19 cellular contexts compared by ENCODE assay signal in the genomic region with DNA sequence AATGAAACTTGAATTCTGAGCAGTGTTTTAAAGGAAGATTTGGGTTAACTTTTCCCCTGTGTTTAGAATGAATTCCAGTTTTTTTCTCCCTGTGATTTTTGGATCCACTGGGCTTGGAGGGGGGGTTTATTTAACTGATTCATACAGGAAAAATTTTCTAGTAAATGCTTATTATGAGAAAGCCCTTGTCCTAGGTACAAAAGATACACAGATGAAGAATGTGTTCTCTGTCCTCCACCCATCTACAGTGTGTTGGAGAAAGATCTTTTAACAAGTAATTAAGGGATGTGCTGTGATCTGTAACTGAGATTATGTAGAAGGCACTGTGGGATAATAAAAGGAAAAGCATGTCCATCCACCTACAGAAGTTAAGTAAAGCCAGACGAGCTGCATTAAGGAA.
DNase-seq lines count a peak whose midpoint lies in the region; ATAC-seq, FAIRE-seq and TF ChIP-seq lines count a peak whose summit lies in the region.
"Had no signal": no experiment of that assay in that cellular context is flagged by ENCODE, and none has a peak within 500 bp of the region (broad histone marks: within the 10 kb centered on the region; RNA-seq: fewer than 3 reads in every experiment).

No MANE protein-coding gene starts in this region.

- H3K4me1 Mint-ChIP-seq in HFFc6 (ENCODE audit: low read depth) (peaks cover 18% of the 10 kb centered on the region), astrocyte (ENCODE audit: low read depth, unreplicated experiment) (peaks cover 10% of the 10 kb centered on the region)
- H3K4me1 Mint-ChIP-seq in CD8-positive, alpha-beta memory T cell = peaks cover 60 to 84% (median 82%) of the 10 kb centered on the region in 3 donors

- H3K4me2 ChIP-seq in astrocyte (ENCODE audit: low read length) = peak overlapping the region; percentile 40

- peak overlapping the region; percentile 20; the same call in 1 of the 2 replicates for H3K4me3 Mint-ChIP-seq in HFFc6
- no peak overlapping the region for H3K4me3 Mint-ChIP-seq in astrocyte (ENCODE audit: unreplicated experiment)
- H3K4me3 Mint-ChIP-seq in CD8-positive, alpha-beta memory T cell = no peak overlapping the region
- H3K4me3 Mint-ChIP-seq: activated CD4-positive, alpha-beta T cell treated with anti-CD3 and anti-CD28 coated beads, Interleukin-2, amount 10 ng/mL, durations not matched to agents 7 days and 5 days had no signal

- no peaks in the 10 kb centered on the region for H3K27me3 Mint-ChIP-seq in HFFc6 (ENCODE audit: insufficient read depth)
- H3K27me3 Mint-ChIP-seq in astrocyte (ENCODE audit: low read depth, unreplicated experiment) = no peaks in the 10 kb centered on the region
- H3K27me3 Mint-ChIP-seq in CD8-positive, alpha-beta memory T cell = no peaks in the 10 kb centered on the region
- H3K27me3 Mint-ChIP-seq: activated CD4-positive, alpha-beta T cell treated with anti-CD3 and anti-CD28 coated beads, Interleukin-2, amount 10 ng/mL, durations not matched to agents 7 days and 5 days had no signal

- H3K27ac Mint-ChIP-seq in HFFc6 (peak overlapping the region; percentile 12), astrocyte (ENCODE audit: unreplicated experiment) (no peak overlapping the region)
- H3K27ac Mint-ChIP-seq in CD8-positive, alpha-beta memory T cell = peak overlapping the region in 4 of 8 donors; percentile 16 to 63 (median 48)
- H3K27ac Mint-ChIP-seq: activated CD4-positive, alpha-beta T cell treated with anti-CD3 and anti-CD28 coated beads, Interleukin-2, amount 10 ng/mL, durations not matched to agents 7 days and 5 days had no signal

- CTCF ChIA-PET in CD8-positive, alpha-beta memory T cell (lab: Charles Lee) = interaction anchor here (1.3 kb wide), 1 partner anchor 103 kb away, joined by 3 read pairs; no protein-coding TSS in a partner anchor

- no peaks in the 10 kb centered on the region for H3K79me2 ChIP-seq in astrocyte (ENCODE audit: insufficient read depth, low read length)

- no peak for FAIRE-seq in astrocyte (lab: Jason Lieb, UNC)

- no peak overlapping the region for H2AFZ ChIP-seq in astrocyte (ENCODE audit: low read depth, low read length)

- no peaks in the 10 kb centered on the region for H3K36me3 ChIP-seq in astrocyte (ENCODE audit: insufficient read depth, low read length)
- H3K36me3 ChIP-seq in CD8-positive, alpha-beta memory T cell (ENCODE audit: insufficient read depth, low read length) = no peaks in the 10 kb centered on the region
- H3K36me3 ChIP-seq: esophagus muscularis mucosa, right atrium auricular region had no signal

- DNase-seq in COLO829 (ENCODE audit: low spot score) = peak; percentile 59
- no peak for DNase-seq in HFFc6
- DNase-seq in astrocyte (ENCODE audit: low read depth) = peak; percentile 18
- no peak for DNase-seq in omental fat pad (ENCODE audit: low spot score)
- DNase-seq in activated effector memory CD4-positive, alpha-beta T cell treated with anti-CD3 and anti-CD28 coated beads, Interleukin-2, amount 50 U/mL, for 16 hours = no peak
- DNase-seq in germinal center (ENCODE audit: low spot score) = no peak
- no peak for DNase-seq in CD8-positive, alpha-beta memory T cell
- DNase-seq: activated CD4-positive, alpha-beta T cell treated with anti-CD3 and anti-CD28 coated beads, Interleukin-2, amount 10 ng/mL, durations not matched to agents 7 days and 5 days; activated CD8-positive, alpha-beta memory T cell treated with anti-CD3 and anti-CD28 coated beads, Interleukin-2, amount 50 U/mL, for 4 hours; activated effector memory CD4-positive, alpha-beta T cell treated with Interleukin-2 at 50 U/mL for 16 hours; cerebellar nuclear complex; H7; NCI-H1694 treated with DMSO at 0.1 percent for 48 hours; NCI-H446; occipital lobe; stimulated activated CD4-positive, alpha-beta T cell treated with anti-CD3 and anti-CD28 coated beads, Interleukin-15, amount 100 ng/mL, for 24 hours; testis had no signal

- POLR2A ChIA-PET in CD8-positive, alpha-beta memory T cell (lab: Charles Lee) = interaction anchor here (0.7 kb wide), 1 partner anchor 354 kb away, joined by 3 read pairs; no protein-coding TSS in a partner anchor

- H3K9ac ChIP-seq in astrocyte (ENCODE audit: low read length) = no peak overlapping the region

- H3K4me3 ChIP-seq in astrocyte (ENCODE audit: insufficient read depth, low read depth, low read length) = no peak overlapping the region
- H3K4me3 ChIP-seq in CD8-positive, alpha-beta memory T cell (ENCODE audit: low read length) = no peak overlapping the region
- H3K4me3 ChIP-seq: esophagus muscularis mucosa, right atrium auricular region, testis had no signal

- ATAC-seq in omental fat pad (ENCODE audit: low FRiP score) = peak; percentile 34

- H3K27me3 ChIP-seq in astrocyte (ENCODE audit: insufficient read depth, low read length) = no peaks in the 10 kb centered on the region
- no peaks in the 10 kb centered on the region for H3K27me3 ChIP-seq in CD8-positive, alpha-beta memory T cell (ENCODE audit: insufficient read depth, low read length, poor library complexity, severe bottlenecking)
- H3K27me3 ChIP-seq: esophagus muscularis mucosa, right atrium auricular region, testis had no signal

- TF ChIP-seq CTCF in HFFc6 (IDR thresholded peaks at IDR 0.05) (no peak), astrocyte (IDR thresholded peaks at IDR 0.05; ENCODE audit: insufficient read depth, low read depth, low read length) (no peak), omental fat pad (IDR thresholded peaks at IDR 0.05) (no peak)

- H3K4me1 ChIP-seq in astrocyte (ENCODE audit: insufficient read depth, low read length) = peaks cover 10% of the 10 kb centered on the region
- H3K4me1 ChIP-seq in CD8-positive, alpha-beta memory T cell (ENCODE audit: insufficient read depth, low read length) = peaks cover 15% of the 10 kb centered on the region
- H3K4me1 ChIP-seq: testis had no signal

- no peaks in the 10 kb centered on the region for H4K20me1 ChIP-seq in astrocyte (ENCODE audit: insufficient read depth, low read length)

- no peaks in the 10 kb centered on the region for H3K9me3 ChIP-seq in astrocyte (ENCODE audit: insufficient read depth, low read depth, low read length)
- no peaks in the 10 kb centered on the region for H3K9me3 ChIP-seq in CD8-positive, alpha-beta memory T cell (ENCODE audit: low read length)
- H3K9me3 ChIP-seq: esophagus muscularis mucosa, right atrium auricular region, testis had no signal

- H3K27ac ChIP-seq in astrocyte (ENCODE audit: low read depth, low read length) = no peak overlapping the region
- no peak overlapping the region for H3K27ac ChIP-seq in CD8-positive, alpha-beta memory T cell (ENCODE audit: low read depth, low read length)
- H3K27ac ChIP-seq: esophagus muscularis mucosa, right atrium auricular region, testis had no signal

- H3K9me3 Mint-ChIP-seq in HFFc6 (no peaks in the 10 kb centered on the region), astrocyte (ENCODE audit: unreplicated experiment) (no peaks in the 10 kb centered on the region)
- H3K9me3 Mint-ChIP-seq in CD8-positive, alpha-beta memory T cell = no peaks in the 10 kb centered on the region

- H3K36me3 Mint-ChIP-seq in HFFc6 (ENCODE audit: low read depth) (no peaks in the 10 kb centered on the region), astrocyte (ENCODE audit: low read depth, unreplicated experiment) (no peaks in the 10 kb centered on the region)
- peaks cover 8 to 23% (median 10%) of the 10 kb centered on the region in 3 donors for H3K36me3 Mint-ChIP-seq in CD8-positive, alpha-beta memory T cell

Comparison
In these comparisons a context has a peak if more than half of its experiments do, and no peak if none do; other contexts are left out.
1. DNase-seq: peak in COLO829 (single experiment) and astrocyte (single experiment); none in HFFc6 (single experiment), omental fat pad (single experiment), activated effector memory CD4-positive, alpha-beta T cell treated with anti-CD3 and anti-CD28 coated beads, Interleukin-2, amount 50 U/mL, for 16 hours (single experiment), germinal center (single experiment) and CD8-positive, alpha-beta memory T cell (0 of 5).